ENCODE assay signal across 10 cellular contexts in genomic region chr1:225694151-225694603, GRCh38. TPM values are rescaled to one million over a fixed set of nuclear protein-coding genes. Genes with fewer than 3 reads are reported as not detected.
A peak's percentile ranks its signal among the peaks of the same experiment; 100 is the strongest.
DNase-seq lines count a peak whose midpoint lies in the region; TF ChIP-seq lines count a peak whose summit lies in the region.
"Had no signal": no experiment of that assay in that cellular context is flagged by ENCODE, and none has a peak within 500 bp of the region (broad histone marks: within the 10 kb centered on the region; RNA-seq: fewer than 3 reads in every experiment).

No MANE protein-coding gene starts in this region.

- H3K4me3 Mint-ChIP-seq in nephron (no peak overlapping the region), neural progenitor cell (no peak overlapping the region)
- H3K4me3 Mint-ChIP-seq: activated T-cell treated with anti-CD3 and anti-CD28 coated beads, Interleukin-2, amount 50 U/mL, for 24 hours had no signal

- H3K27me3 Mint-ChIP-seq in nephron (ENCODE audit: low read depth) (peaks cover 5% of the 10 kb centered on the region), neural progenitor cell (ENCODE audit: insufficient read depth, low read depth) (no peaks in the 10 kb centered on the region)

- H3K9ac ChIP-seq in fibroblast of lung (ENCODE audit: insufficient read depth, low read length) (no peak overlapping the region), neural progenitor cell (no peak overlapping the region)

- H3K27me3 ChIP-seq in fibroblast of lung (ENCODE audit: control insufficient read depth, insufficient read depth, low read length) (no peaks in the 10 kb centered on the region), neural progenitor cell (no peaks in the 10 kb centered on the region), ovary (no peaks in the 10 kb centered on the region)

- H3K4me2 ChIP-seq in fibroblast of lung (ENCODE audit: extremely low read depth, insufficient read depth, low read length) (no peak overlapping the region), neural progenitor cell (no peak overlapping the region)

- intact Hi-C loops in ovary (cut with DNase I): no loop called here

- 31 to 41% (median 34%) methylated on average over 2 of the region's 2 CpGs for WGBS in ovary, 3 donors

- no peak overlapping the region for H2AFZ ChIP-seq in fibroblast of lung (ENCODE audit: low read length)
- no peak overlapping the region for H2AFZ ChIP-seq in neural progenitor cell (replicated peaks)

- H3F3A ChIP-seq in neural progenitor cell (ENCODE audit: low read depth): no peaks in the 10 kb centered on the region

- H3K27ac ChIP-seq in fibroblast of lung (ENCODE audit: insufficient read depth, low read length): no peak overlapping the region
- H3K27ac ChIP-seq in neural progenitor cell: no peak overlapping the region
- H3K27ac ChIP-seq in ovary: no peak overlapping the region

- H3K36me3 ChIP-seq in fibroblast of lung (ENCODE audit: control insufficient read depth, insufficient read depth, low read length) (no peaks in the 10 kb centered on the region), neural progenitor cell (no peaks in the 10 kb centered on the region), ovary (no peaks in the 10 kb centered on the region)

- H3K36me3 Mint-ChIP-seq in nephron (ENCODE audit: low read depth) (no peaks in the 10 kb centered on the region), neural progenitor cell (no peaks in the 10 kb centered on the region)

- H3K4me1 Mint-ChIP-seq in nephron: peaks cover 63% of the 10 kb centered on the region
- peaks cover 16% of the 10 kb centered on the region for H3K4me1 Mint-ChIP-seq in neural progenitor cell

- H3K79me2 ChIP-seq in fibroblast of lung (ENCODE audit: control insufficient read depth, insufficient read depth, low read length) (no peaks in the 10 kb centered on the region), neural progenitor cell (ENCODE audit: low read depth) (no peaks in the 10 kb centered on the region)

- no peaks in the 10 kb centered on the region for H3K9me3 ChIP-seq in fibroblast of lung (ENCODE audit: control insufficient read depth, insufficient read depth, low read depth, low read length)
- no peaks in the 10 kb centered on the region for H3K9me3 ChIP-seq in neural progenitor cell (ENCODE audit: low read depth)
- no peaks in the 10 kb centered on the region for H3K9me3 ChIP-seq in ovary

- H3K4me3 ChIP-seq in fibroblast of lung (replicated peaks in 1 of 4; ENCODE audit: control extremely low read depth in 1 of 4, insufficient read depth in 1 of 4, low read depth in 3 of 4, low read length in 4 of 4): no peak overlapping the region
- H3K4me3 ChIP-seq in neural progenitor cell: no peak overlapping the region
- no peak overlapping the region for H3K4me3 ChIP-seq in ovary

- H3K4me1 ChIP-seq in fibroblast of lung (ENCODE audit: control insufficient read depth, extremely low read depth, insufficient read depth, low read length) (no peaks in the 10 kb centered on the region), neural progenitor cell (no peaks in the 10 kb centered on the region), ovary (ENCODE audit: insufficient read depth) (peaks cover 14% of the 10 kb centered on the region)

- H3K9me3 Mint-ChIP-seq in nephron (peaks cover 5% of the 10 kb centered on the region), neural progenitor cell (peaks cover 4% of the 10 kb centered on the region)
- H3K9me3 Mint-ChIP-seq: activated T-cell treated with anti-CD3 and anti-CD28 coated beads, Interleukin-2, amount 50 U/mL, for 24 hours had no signal

- H4K20me1 ChIP-seq in fibroblast of lung (ENCODE audit: control insufficient read depth, extremely low read depth, insufficient read depth, low read length): no peaks in the 10 kb centered on the region
- H4K20me1 ChIP-seq in neural progenitor cell (ENCODE audit: low read depth): no peaks in the 10 kb centered on the region

- TF ChIP-seq CTCF in fibroblast of lung (conservative IDR thresholded peaks at IDR 0.05 in 1 of 2, IDR thresholded peaks at IDR 0.05 in 1 of 2; ENCODE audit: low read depth in 1 of 2, low read length in 2 of 2): no peak
- no peak for TF ChIP-seq CTCF in nephron (IDR thresholded peaks at IDR 0.05; ENCODE audit: unreplicated experiment in 3 of 3)
- no peak for TF ChIP-seq CTCF in neural progenitor cell (IDR thresholded peaks at IDR 0.05)
- TF ChIP-seq CTCF in ovary (IDR thresholded peaks at IDR 0.05): no peak

- no peak for TF ChIP-seq POLR2A in ovary (IDR thresholded peaks at IDR 0.05)

- in situ Hi-C loops in Caki2 (cut with HindIII; ENCODE audit: low pct_unique_long_range_greater_than_20kb, low sequenced_read_pairs): no loop called here

- peak; percentile 30 for DNase-seq in Caki2 (ENCODE audit: low read depth)
- DNase-seq in NCI-H510A treated with DMSO at 0.1 percent for 48 hours (lab: John Stamatoyannopoulos, UW): peak; percentile 42
- DNase-seq in fibroblast of lung (ENCODE audit: low read depth in 2 of 2): peak; percentile 56 to 87
- no peak for DNase-seq in neural progenitor cell (ENCODE audit: low spot score)
- no peak for DNase-seq in DMS114 treated with DMSO at 0.1 percent for 48 hours (lab: John Stamatoyannopoulos, UW; ENCODE audit: unreplicated experiment)
- DNase-seq in ovary: no peak
- no peak for DNase-seq in NCI-H345 (lab: John Stamatoyannopoulos, UW)
- DNase-seq: activated T-cell treated with anti-CD3 and anti-CD28 coated beads, Interleukin-2, amount 50 U/mL, for 24 hours; stimulated activated naive CD4-positive, alpha-beta T cell had no signal

- no peak for TF ChIP-seq EP300 in ovary (IDR thresholded peaks at IDR 0.05)

- peak overlapping the region; percentile 59 to 85 (median 78) for H3K27ac Mint-ChIP-seq in nephron
- H3K27ac Mint-ChIP-seq in neural progenitor cell: no peak overlapping the region
- H3K27ac Mint-ChIP-seq: activated T-cell treated with anti-CD3 and anti-CD28 coated beads, Interleukin-2, amount 50 U/mL, for 24 hours had no signal

RNA-seq across cellular contexts. Expression of gene ENAH, which starts 41.3 kb away (rescaled TPM):
- total RNA-seq in Caki2 (2014; rRNA removed; shearing (Covaris generic); ENCODE audit: low replicate concordance): 69.6 and 87.9 TPM in 2 replicates
- total RNA-seq in fibroblast of lung (85.0 and 93.7 TPM in 2 replicates), neural progenitor cell (ENCODE audit: low replicate concordance) (230 and 346 TPM in 2 replicates), ovary (100 to 1,000 TPM in 1 of 7 donors, 10 to 100 TPM in 6; 33.4 to 112 (median 88.6) TPM)
- polyA plus RNA-seq in fibroblast of lung (153 and 210 TPM in 2 replicates), ovary (100 to 1,000 TPM in 1 of 2 donors, 10 to 100 TPM in 1; 40.1 to 137 TPM)
- 103 and 145 TPM in 2 replicates for polyA plus RNA-seq in fibroblast of lung (2012)
- 31.8 and 38.8 TPM in 2 replicates for polyA minus RNA-seq in fibroblast of lung (ENCODE audit: low replicate concordance)

Comparison
In these comparisons a context has a peak if more than half of its experiments do, and no peak if none do; other contexts are left out.
1. DNase-seq: peak in Caki2 (single experiment), NCI-H510A treated with DMSO at 0.1 percent for 48 hours (single experiment) and fibroblast of lung (2 of 2); none in neural progenitor cell (single experiment), DMS114 treated with DMSO at 0.1 percent for 48 hours (single experiment), ovary (0 of 5) and NCI-H345 (single experiment).